In genomic region chr12:3097836-3098235, GRCh38 we compare ENCODE assay signal across 10 cellular contexts. TPM values are rescaled to one million over a fixed set of nuclear protein-coding genes. Genes with fewer than 3 reads are reported as not detected.
A peak's percentile ranks its signal among the peaks of the same experiment; 100 is the strongest.
DNase-seq lines count a peak whose midpoint lies in the region; ATAC-seq, FAIRE-seq and TF ChIP-seq lines count a peak whose summit lies in the region.
"Had no signal": no experiment of that assay in that cellular context is flagged by ENCODE, and none has a peak within 500 bp of the region (broad histone marks: within the 10 kb centered on the region; RNA-seq: fewer than 3 reads in every experiment).

No MANE protein-coding gene starts in this region.

- H3K27me3 ChIP-seq in H1 (replicated peaks in 1 of 4; ENCODE audit: control insufficient read depth in 3 of 4, extremely low read depth in 1 of 4, insufficient read depth in 3 of 4, low read length in 3 of 4), result no peaks in the 10 kb centered on the region
- no peaks in the 10 kb centered on the region for H3K27me3 ChIP-seq in right lobe of liver
- H3K27me3 ChIP-seq in suprapubic skin, result no peaks in the 10 kb centered on the region

- no peaks in the 10 kb centered on the region for H3K79me2 ChIP-seq in H1 (ENCODE audit: control insufficient read depth in 1 of 2, insufficient read depth in 2 of 2, low read length in 2 of 2)

- POLR2A ChIA-PET in H1 (lab: Charles Lee; ENCODE audit: partially characterized antibody), result interaction anchor here (0.7 to 1.1 kb wide), 2 partner anchors 13 to 18 kb away, joined by 3 to 4 read pairs; no protein-coding TSS in a partner anchor

- H2BK5ac ChIP-seq in H1 (ENCODE audit: low read depth, low read length), result no peak overlapping the region

- TF ChIP-seq EP300 in H1 (IDR thresholded peaks at IDR 0.05; ENCODE audit: borderline replicate concordance in 1 of 2, low read depth in 2 of 2, low read length in 2 of 2) (no peak), suprapubic skin (IDR thresholded peaks at IDR 0.05) (no peak)

- peaks cover 12% of the 10 kb centered on the region for H3K4me1 Mint-ChIP-seq in activated T-cell treated with anti-CD3 and anti-CD28 coated beads, Interleukin-2, amount 50 U/mL, for 4 hours (ENCODE audit: low read depth)

- no peak overlapping the region for H4K8ac ChIP-seq in H1 (ENCODE audit: extremely low read depth, insufficient read depth, low read length)

- DNase-seq in HTR-8/SVneo (ENCODE audit: insufficient read length, low spot score) (no peak), H1 (ENCODE audit: low read depth in 1 of 2, low spot score in 2 of 2) (no peak), right lobe of liver (peak; percentile 83 to 91 (median 90)), suprapubic skin (ENCODE audit: low spot score in 2 of 2) (no peak), Kasumi-1 (lab: John Stamatoyannopoulos, UW) (no peak)
- no peak for DNase-seq in activated T-cell treated with anti-CD3 and anti-CD28 coated beads, Interleukin-2, amount 50 U/mL, for 4 hours

- H3K27ac ChIP-seq in H1 (ENCODE audit: low read depth, low read length) (no peak overlapping the region; the same call in 1 of the 2 replicates), right lobe of liver (peak overlapping the region; percentile 63 to 85 (median 69)), suprapubic skin (peak overlapping the region; percentile 54)

- no peaks in the 10 kb centered on the region for H3K27me3 Mint-ChIP-seq in activated T-cell treated with anti-CD3 and anti-CD28 coated beads, Interleukin-2, amount 50 U/mL, for 4 hours (ENCODE audit: low read depth)

- H2AK5ac ChIP-seq in H1 (ENCODE audit: low read depth, low read length), result peak overlapping the region; percentile 32; the same call in 1 of the 2 replicates

- TF ChIP-seq CTCF in H1 (IDR thresholded peaks at IDR 0.05; ENCODE audit: control extremely low read depth in 1 of 3, insufficient read depth in 1 of 3, low read depth in 1 of 3, low read length in 3 of 3) (no peak), right lobe of liver (IDR thresholded peaks at IDR 0.05) (peak in 1 of 4 donors; percentile 17), suprapubic skin (IDR thresholded peaks at IDR 0.05) (no peak)

- H3K56ac ChIP-seq in H1 (replicated peaks; ENCODE audit: insufficient read length, low read depth, low read length), result no peak overlapping the region

- peaks cover 2% of the 10 kb centered on the region; the same call in 1 of the 2 replicates for H3K79me1 ChIP-seq in H1 (ENCODE audit: low read depth, low read length)

- H3K23ac ChIP-seq in H1 (ENCODE audit: insufficient read length), result no peak overlapping the region

- no peak overlapping the region for H4K91ac ChIP-seq in H1 (replicated peaks; ENCODE audit: insufficient read length, low read length)

- H3K4me1 ChIP-seq in H1 (replicated peaks in 1 of 4; ENCODE audit: control insufficient read depth in 3 of 4, insufficient read depth in 4 of 4, low read length in 3 of 4), result no peaks in the 10 kb centered on the region; a peak in 1 of 7 replicates
- peaks cover 0 to 36% (median 15%) of the 10 kb centered on the region in 4 donors for H3K4me1 ChIP-seq in right lobe of liver
- peaks cover 32% of the 10 kb centered on the region for H3K4me1 ChIP-seq in suprapubic skin

- H3K23me2 ChIP-seq in H1 (ENCODE audit: low read depth, low read length), result no peaks in the 10 kb centered on the region

- FAIRE-seq in HTR-8/SVneo (lab: Jason Lieb, UNC) (peak; percentile 83), H1 (lab: Jason Lieb, UNC) (no peak)
- FAIRE-seq: bronchial epithelial cell had no signal

- H2BK20ac ChIP-seq in H1 (ENCODE audit: low read length), result no peak overlapping the region

- H3K9ac ChIP-seq in H1 (replicated peaks in 1 of 4; ENCODE audit: extremely low read depth in 1 of 4, low read depth in 3 of 4, low read length in 3 of 4), result peak overlapping the region in 1 of 4 experiments; percentile 48; a peak in 2 of 7 replicates

- H3K9me3 ChIP-seq in H1 (ENCODE audit: insufficient read depth in 2 of 2, low read depth in 1 of 2, low read length in 1 of 2) (peaks cover 5 to 7% of the 10 kb centered on the region in 2 experiments; a peak in 3 of 4 replicates), right lobe of liver (no peaks in the 10 kb centered on the region), suprapubic skin (no peaks in the 10 kb centered on the region)

- no peak overlapping the region for H3K18ac ChIP-seq in H1 (ENCODE audit: extremely low read depth, low read length)

- H3K36me3 ChIP-seq in H1 (ENCODE audit: control insufficient read depth in 2 of 4, insufficient read depth in 4 of 4, low read length in 3 of 4) (no peaks in the 10 kb centered on the region), right lobe of liver (no peaks in the 10 kb centered on the region), suprapubic skin (no peaks in the 10 kb centered on the region)

- CTCF ChIA-PET in H1 (lab: Charles Lee; ENCODE audit: partially characterized antibody), result interaction anchor here (1.0 to 1.7 kb wide), 6 partner anchors 14 to 108 kb away, joined by 3 to 7 read pairs (median 4); no protein-coding TSS in a partner anchor

- intact Hi-C loops in right lobe of liver (cut with DNase I), result no loop called here

- 0 out of 2 replicates have a peak overlapping the region, but pooled peaks have one; percentile 7 for H2BK12ac ChIP-seq in H1 (ENCODE audit: low read depth, low read length)

- H3K4me3 ChIP-seq in H1 (ENCODE audit: extremely low read depth in 1 of 4, insufficient read depth in 2 of 4, low read depth in 3 of 4, low read length in 4 of 4) (no peak overlapping the region), right lobe of liver (peak overlapping the region in 2 of 3 donors; percentile 12 to 33), suprapubic skin (no peak overlapping the region)

- TF ChIP-seq POLR2A in H1 (IDR thresholded peaks at IDR 0.05; ENCODE audit: control extremely low read depth in 1 of 2, low read depth in 2 of 2, low read length in 2 of 2) (no peak), right lobe of liver (IDR thresholded peaks at IDR 0.05) (peak; percentile 52), suprapubic skin (IDR thresholded peaks at IDR 0.05) (no peak), GM18505 (IDR thresholded peaks at IDR 0.05; ENCODE audit: borderline replicate concordance, extremely low read depth, insufficient read depth, insufficient read length) (no peak)

- H3K9me3 Mint-ChIP-seq in activated T-cell treated with anti-CD3 and anti-CD28 coated beads, Interleukin-2, amount 50 U/mL, for 4 hours, result peaks cover 22% of the 10 kb centered on the region

- WGBS in H1 (ENCODE audit: extremely low coverage in 1 of 2, insufficient coverage in 1 of 2, insufficient read length in 1 of 2, insufficient replicate concordance in 2 of 2, low coverage in 1 of 2, low lambda C conversion rate in 2 of 2, missing lambda C conversion rate in 1 of 2), 2 experiments, result 91% methylated on average over 9 of the region's 9 CpGs; no CpG with 5 or more reads in 1 of the 2 experiments
- WGBS in right lobe of liver (ENCODE audit: insufficient coverage, low coverage, low lambda C conversion rate, missing lambda C conversion rate), result 10% methylated on average over 2 of the region's 9 CpGs
- 34% methylated on average over 9 of the region's 9 CpGs for WGBS in suprapubic skin

- H2AFZ ChIP-seq in H1 (ENCODE audit: low read length), result no peak overlapping the region

- TF ChIP-seq RAD21 in H1 (IDR thresholded peaks at IDR 0.05 in 1 of 2, conservative IDR thresholded peaks at IDR 0.05 in 1 of 2; ENCODE audit: low read depth in 2 of 2, low read length in 2 of 2), result no peak

- no peak overlapping the region for H3K4ac ChIP-seq in H1 (replicated peaks; ENCODE audit: insufficient read length, low read depth, low read length)

- H3K36me3 Mint-ChIP-seq in activated T-cell treated with anti-CD3 and anti-CD28 coated beads, Interleukin-2, amount 50 U/mL, for 4 hours (ENCODE audit: insufficient read depth), result peaks cover 4% of the 10 kb centered on the region

- H3K4me2 ChIP-seq in H1 (ENCODE audit: insufficient read depth in 1 of 2, low read depth in 2 of 2, low read length in 2 of 2), result no peak overlapping the region

- H2BK15ac ChIP-seq in H1 (ENCODE audit: low read length), result no peak overlapping the region

- no peak overlapping the region for H2BK120ac ChIP-seq in H1 (replicated peaks; ENCODE audit: low read depth, low read length)

- no peak overlapping the region for H3K14ac ChIP-seq in H1 (ENCODE audit: insufficient read length)

- H4K5ac ChIP-seq in H1 (ENCODE audit: insufficient read length, low read depth, low read length), result no peak overlapping the region

- ATAC-seq in right lobe of liver (peak; percentile 90 to 97 (median 95)), GM18505 (IDR thresholded peaks at IDR 0.05; ENCODE audit: unreplicated experiment) (no peak), HG02981 (IDR thresholded peaks at IDR 0.05; ENCODE audit: unreplicated experiment) (no peak)
- no peak for ATAC-seq in activated T-cell treated with anti-CD3 and anti-CD28 coated beads, Interleukin-2, amount 50 U/mL, for 4 hours

- H3K4me3 Mint-ChIP-seq in activated T-cell treated with anti-CD3 and anti-CD28 coated beads, Interleukin-2, amount 50 U/mL, for 4 hours, result no peak overlapping the region

- no peaks in the 10 kb centered on the region for H4K20me1 ChIP-seq in H1 (replicated peaks in 1 of 2; ENCODE audit: control insufficient read depth in 1 of 2, insufficient read depth in 2 of 2, low read length in 2 of 2)

TF ChIP-seq in H1, 55 proteins besides CTCF, POLR2A, EP300 and RAD21:
- TF ChIP-seq EZH2 (IDR thresholded peaks at IDR 0.05; ENCODE audit: low read depth, low read length, severe bottlenecking), result no peak
- no peak for TF ChIP-seq POLR2AphosphoS5 (IDR thresholded peaks at IDR 0.05; ENCODE audit: low read depth, low read length)
- TF ChIP-seq POU5F1 (IDR thresholded peaks at IDR 0.05; ENCODE audit: low read depth, low read length), result no peak

RNA-seq across cellular contexts. Expression of gene TSPAN9, which starts 20.7 kb away (rescaled TPM):
- total RNA-seq in H1 (2021; fragmentation: NEBNext Ultra II Directional; extraction: Animal tissue kit (Norgen Biotek cat#: 25700)), result 26.1 and 29.1 TPM in 2 replicates
- polyA plus RNA-seq in H1 (2011; rRNA removed), result 11.5 and 20.7 TPM in 2 replicates
- 18.5 TPM for polyA plus RNA-seq in H1 (2011; cell fraction: cytosol; rRNA removed)
- polyA plus RNA-seq in H1 (2011; cell fraction: nucleus; rRNA removed), result 28.8 TPM
- polyA plus RNA-seq in H1 (2012, experiment 1 of 2), result 12.7 to 19.8 TPM (median 17.2 TPM) in 4 replicates
- 14.9 TPM for polyA plus RNA-seq in H1 (2012, experiment 2 of 2)
- polyA plus RNA-seq in H1 (2013, experiment 1 of 2), result 20.1 TPM
- polyA plus RNA-seq in H1 (2013, experiment 2 of 2), result 22.9 TPM
- polyA minus RNA-seq in H1 (2011; rRNA and poly(A)+ RNA removed), result 22.9 and 41.1 TPM in 2 replicates
- polyA minus RNA-seq in H1 (2011; cell fraction: cytosol; rRNA and poly(A)+ RNA removed), result 7.2 TPM
- polyA minus RNA-seq in H1 (2011; cell fraction: nucleus; rRNA and poly(A)+ RNA removed), result 17.2 TPM
- total RNA-seq in right lobe of liver (10 to 100 TPM; 23.7 to 53.2 (median 39.8) TPM), suprapubic skin (10 to 100 TPM; 27.8 to 47.2 (median 34.3) TPM)
- 1 to 10 TPM in 1 of 3 donors, under 1 TPM in 2; 0.68 to 1.4 (median 0.95) TPM for total RNA-seq in activated T-cell treated with anti-CD3 and anti-CD28 coated beads, Interleukin-2, amount 50 U/mL, for 4 hours
- total RNA-seq: T-helper 2 cell treated with Interferon-gamma antibody and Interleukin-4, amounts not matched to agents 100 ng/mL and 5 ng/mL, for 36 hours had no signal

Comparison
In these comparisons a context has a peak if more than half of its experiments do, and no peak if none do; other contexts are left out.
1. DNase-seq: peak in right lobe of liver (3 of 3); none in HTR-8/SVneo (single experiment), H1 (0 of 2), suprapubic skin (0 of 2), activated T-cell treated with anti-CD3 and anti-CD28 coated beads, Interleukin-2, amount 50 U/mL, for 4 hours (single experiment) and Kasumi-1 (0 of 2).
2. H3K4me3 ChIP-seq: peak in right lobe of liver (2 of 3); none in H1 (0 of 4) and suprapubic skin (single experiment).
3. ATAC-seq: peak in right lobe of liver (4 of 4); none in GM18505 (single experiment), HG02981 (single experiment) and activated T-cell treated with anti-CD3 and anti-CD28 coated beads, Interleukin-2, amount 50 U/mL, for 4 hours (0 of 2).
4. RNA of gene TSPAN9, which starts 20.7 kb away (total RNA-seq): 23.7 to 53.2 TPM in right lobe of liver, 27.8 to 47.2 TPM in suprapubic skin and 26.1 to 29.1 TPM in H1; 0.68 to 1.4 TPM in activated T-cell treated with anti-CD3 and anti-CD28 coated beads, Interleukin-2, amount 50 U/mL, for 4 hours; every median in the first group is over 10 times any median in the second.